16 cellular contexts compared by ENCODE assay signal in the genomic region with DNA sequence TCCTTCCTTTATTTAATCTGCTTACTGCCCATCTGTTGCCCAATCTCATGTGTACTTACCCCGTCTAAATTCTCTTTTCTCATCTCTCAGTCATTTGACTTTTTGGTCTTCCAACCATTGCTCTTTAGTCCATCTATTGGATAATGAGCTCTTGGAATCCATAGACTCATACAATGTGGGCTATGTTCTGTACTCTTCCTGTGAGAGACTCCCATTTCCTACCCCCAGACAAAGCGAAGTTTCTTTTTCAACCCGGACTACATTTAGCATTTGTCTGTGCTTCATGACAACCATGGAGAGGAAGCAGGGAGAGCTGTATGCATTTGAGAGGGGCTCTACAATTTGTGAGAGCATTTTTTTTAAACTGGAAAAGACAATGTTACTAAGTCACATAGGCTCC.
"Had no signal": no experiment of that assay in that cellular context is flagged by ENCODE, and none has a peak within 500 bp of the region (broad histone marks: within the 10 kb centered on the region; RNA-seq: fewer than 3 reads in every experiment).

No MANE protein-coding gene starts in this region.

- H3K4me3 Mint-ChIP-seq: activated naive CD8-positive, alpha-beta T cell treated with anti-CD3 and anti-CD28 coated beads for 36 hours; activated T-helper 1 cell treated with anti-CD3 and anti-CD28 coated beads, Interleukin-12 subunit alpha, Interleukin-12 subunit beta, Interleukin-2, Interleukin-4 antibody, amounts not matched to agents 30 ng/mL and 10 ng/mL and 1 ng/mL, durations not matched to agents 14 hours and 24 hours and 36 hours; nephron; T-helper 2 cell treated with Interferon-gamma antibody and Interleukin-4, amounts not matched to agents 5 μg/mL and 100 μg/mL, for 36 hours had no signal

- FAIRE-seq: endometrium, kidney had no signal

- H3K27me3 ChIP-seq: body of pancreas, colonic mucosa, tibial artery had no signal

- DNase-seq: activated naive CD8-positive, alpha-beta T cell treated with anti-CD3 and anti-CD28 coated beads for 36 hours; amygdala; body of pancreas; central memory CD4-positive, alpha-beta T cell; colonic mucosa; kidney; left lung; stimulated activated CD4-positive, alpha-beta T cell treated with anti-CD3 and anti-CD28 coated beads, Interleukin-1b, Interleukin-23, amount 100 ng/mL, for 48 hours; tibial artery had no signal

- H3K4me1 ChIP-seq: colonic mucosa had no signal

- H3K4me3 ChIP-seq: body of pancreas, colonic mucosa, left lung, tibial artery had no signal

- H3K27ac ChIP-seq: body of pancreas, colonic mucosa, left lung had no signal

- H3K36me3 ChIP-seq: colonic mucosa, left lung, tibial artery had no signal

- H3K9me3 ChIP-seq: body of pancreas, colonic mucosa, left lung, tibial artery had no signal

- H3K9me3 Mint-ChIP-seq: activated naive CD8-positive, alpha-beta T cell treated with anti-CD3 and anti-CD28 coated beads for 36 hours; activated T-helper 1 cell treated with anti-CD3 and anti-CD28 coated beads, Interleukin-12 subunit alpha, Interleukin-12 subunit beta, Interleukin-2, Interleukin-4 antibody, amounts not matched to agents 30 ng/mL and 10 ng/mL and 1 ng/mL, durations not matched to agents 14 hours and 24 hours and 36 hours; nephron had no signal

- H3K36me3 Mint-ChIP-seq: activated naive CD8-positive, alpha-beta T cell treated with anti-CD3 and anti-CD28 coated beads for 36 hours had no signal

- H3K27ac Mint-ChIP-seq: activated naive CD8-positive, alpha-beta T cell treated with anti-CD3 and anti-CD28 coated beads for 36 hours; activated T-helper 1 cell treated with anti-CD3 and anti-CD28 coated beads, Interleukin-12 subunit alpha, Interleukin-12 subunit beta, Interleukin-2, Interleukin-4 antibody, amounts not matched to agents 30 ng/mL and 10 ng/mL and 1 ng/mL, durations not matched to agents 14 hours and 24 hours and 36 hours; T-helper 2 cell treated with Interferon-gamma antibody and Interleukin-4, amounts not matched to agents 5 μg/mL and 100 μg/mL, for 36 hours had no signal

- ATAC-seq: activated CD4-positive, CD25-positive, alpha-beta regulatory T cell treated with anti-CD3 and anti-CD28 coated beads, Interleukin-2, amount 50 U/mL, for 24 hours; body of pancreas; esophagus mucosa; left lung; sciatic nerve had no signal
